ENCODE assay signal across 22 cellular contexts in genomic region chr11:122107566-122107965, GRCh38. TPM values are rescaled to one million over a fixed set of nuclear protein-coding genes. Genes with fewer than 3 reads are reported as not detected.
DNase-seq lines count a peak whose midpoint lies in the region; ATAC-seq and TF ChIP-seq lines count a peak whose summit lies in the region.
"Had no signal": no experiment of that assay in that cellular context is flagged by ENCODE, and none has a peak within 500 bp of the region (broad histone marks: within the 10 kb centered on the region; RNA-seq: fewer than 3 reads in every experiment).

No MANE protein-coding gene starts in this region.

- no peak for TF ChIP-seq CTCF in cardiac muscle cell (IDR thresholded peaks at IDR 0.05; ENCODE audit: low read depth, low read length)
- TF ChIP-seq CTCF in osteoblast (IDR thresholded peaks at IDR 0.05; ENCODE audit: extremely low read depth, low read depth, low read length), result no peak
- TF ChIP-seq CTCF in RWPE1 (conservative IDR thresholded peaks at IDR 0.05; ENCODE audit: low read depth), result no peak
- TF ChIP-seq CTCF in right lobe of liver (IDR thresholded peaks at IDR 0.05), result no peak

- H3K36me3 ChIP-seq in ACC112 (ENCODE audit: insufficient read depth, low read length), result peaks cover 59% of the 10 kb centered on the region
- H3K36me3 ChIP-seq in cardiac muscle cell, result no peaks in the 10 kb centered on the region
- peaks cover 90% of the 10 kb centered on the region for H3K36me3 ChIP-seq in osteoblast (ENCODE audit: insufficient read depth, low read length)
- no peaks in the 10 kb centered on the region for H3K36me3 ChIP-seq in right lobe of liver
- H3K36me3 ChIP-seq: neutrophil, Peyer's patch, prostate gland, stomach, tibial nerve had no signal

- H3K79me2 ChIP-seq in ACC112 (ENCODE audit: control insufficient read depth, insufficient read depth, low read length, unreplicated experiment) (peaks cover 96% of the 10 kb centered on the region), osteoblast (ENCODE audit: insufficient read depth, low read length) (peaks cover 99% of the 10 kb centered on the region)

- no peak for TF ChIP-seq POLR2A in right lobe of liver (IDR thresholded peaks at IDR 0.05)

- CTCF ChIA-PET in RWPE1 (lab: Yijun Ruan, JAX), result interaction anchor here (0.6 kb wide), 1 partner anchor 559 kb away, joined by 3 read pairs; no protein-coding TSS in a partner anchor

- H3K4me3 ChIP-seq in ACC112 (ENCODE audit: low read depth, low read length) (no peak overlapping the region), cardiac muscle cell (no peak overlapping the region), osteoblast (ENCODE audit: insufficient read depth, low read length) (no peak overlapping the region), right lobe of liver (no peak overlapping the region)
- H3K4me3 ChIP-seq: lung, Peyer's patch, prostate gland, stomach, tibial nerve had no signal

- H3K27me3 ChIP-seq in ACC112 (ENCODE audit: insufficient read depth, low read length), result no peaks in the 10 kb centered on the region
- H3K27me3 ChIP-seq in cardiac muscle cell, result no peaks in the 10 kb centered on the region
- H3K27me3 ChIP-seq in osteoblast (ENCODE audit: insufficient read depth, low read length), result no peaks in the 10 kb centered on the region
- no peaks in the 10 kb centered on the region for H3K27me3 ChIP-seq in right lobe of liver
- H3K27me3 ChIP-seq: Peyer's patch, tibial nerve had no signal

- POLR2A ChIA-PET in RWPE1 (lab: Yijun Ruan, JAX; ENCODE audit: low non-redundant PET), result no interaction called here

- H3K9me3 ChIP-seq in cardiac muscle cell (ENCODE audit: low read depth), result no peaks in the 10 kb centered on the region
- no peaks in the 10 kb centered on the region for H3K9me3 ChIP-seq in osteoblast (ENCODE audit: low read depth, low read length)
- no peaks in the 10 kb centered on the region for H3K9me3 ChIP-seq in right lobe of liver
- H3K9me3 ChIP-seq: neutrophil, Peyer's patch, prostate gland, stomach, tibial nerve had no signal

- H2AFZ ChIP-seq in ACC112 (ENCODE audit: low read length, unreplicated experiment) (no peak overlapping the region), osteoblast (ENCODE audit: low read length) (no peak overlapping the region)

- H3K4me1 ChIP-seq in ACC112 (ENCODE audit: control insufficient read depth, insufficient read depth, low read length, unreplicated experiment) (peaks cover 95% of the 10 kb centered on the region), cardiac muscle cell (ENCODE audit: low read depth) (peaks cover 45% of the 10 kb centered on the region), osteoblast (ENCODE audit: insufficient read depth, low read length) (peaks cover 95% of the 10 kb centered on the region), right lobe of liver (no peaks in the 10 kb centered on the region)
- H3K4me1 ChIP-seq: Peyer's patch, prostate gland had no signal

- 61% methylated on average over 3 of the region's 3 CpGs for WGBS in right lobe of liver (ENCODE audit: insufficient coverage, low coverage, low lambda C conversion rate, missing lambda C conversion rate)

- intact Hi-C loops in right lobe of liver (cut with DNase I), result no loop called here

- H4K20me1 ChIP-seq in osteoblast (ENCODE audit: insufficient read depth, low read length), result peaks cover 78% of the 10 kb centered on the region

- no peak overlapping the region for H3K4me2 ChIP-seq in osteoblast (ENCODE audit: insufficient read depth, low read length)

- ATAC-seq in right lobe of liver, result no peak
- ATAC-seq: activated CD8-positive, alpha-beta T cell treated with anti-CD3 and anti-CD28 coated beads for 36 hours had no signal

- DNase-seq in OCI-M1 (lab: John Stamatoyannopoulos, UW) (peak; percentile 24), cardiac muscle cell (ENCODE audit: low read depth in 1 of 2, low spot score in 1 of 2) (peak in 1 of 2 donors; percentile 69), osteoblast (ENCODE audit: insufficient read length, low spot score, missing footprints) (no peak), HPDE6-E6E7 (ENCODE audit: extremely low spot score) (no peak), RWPE1 (ENCODE audit: low spot score) (no peak), right lobe of liver (no peak), NCI-H1436 (lab: John Stamatoyannopoulos, UW) (no peak)
- DNase-seq: activated CD4-positive, alpha-beta T cell treated with anti-CD3 and anti-CD28 coated beads for 1 hour; activated naive CD8-positive, alpha-beta T cell treated with anti-CD3 and anti-CD28 coated beads for 36 hours; CD4-positive, alpha-beta T cell; NCI-H1048; NCI-H1694 treated with DMSO at 0.1 percent for 48 hours; Peyer's patch; stomach had no signal

- H3K27ac ChIP-seq in ACC112 (ENCODE audit: low read depth, low read length) (peak overlapping the region; percentile 90), cardiac muscle cell (peak overlapping the region; percentile 86), osteoblast (ENCODE audit: low read depth, low read length) (peak overlapping the region; percentile 26), RWPE1 (no peak overlapping the region), right lobe of liver (no peak overlapping the region)
- H3K27ac ChIP-seq: neutrophil, Peyer's patch, prostate gland, stomach had no signal

RNA-seq across cellular contexts. Expression of gene BLID, which starts 8.4 kb away (rescaled TPM):
- total RNA-seq in cardiac muscle cell (1.0 and 1.3 TPM in 2 replicates), osteoblast (18.1 and 20.0 TPM in 2 replicates), right lobe of liver (under 1 TPM in 3 of 6 experiments, not detected in 3; 0.24 to 0.93 (median 0.42) TPM)
- polyA plus RNA-seq in cardiac muscle cell, result 1.0 and 1.2 TPM in 2 replicates
- total RNA-seq: activated CD8-positive, alpha-beta T cell treated with anti-CD3 and anti-CD28 coated beads for 36 hours; activated naive CD8-positive, alpha-beta T cell treated with anti-CD3 and anti-CD28 coated beads for 36 hours; CD4-positive, alpha-beta T cell; kidney epithelial cell; Peyer's patch had no signal
- polyA plus RNA-seq: IgD-negative memory B cell, lung, stomach had no signal

Comparison
In these comparisons a context has a peak if more than half of its experiments do, and no peak if none do; other contexts are left out.
1. H3K27ac ChIP-seq: peak in ACC112 (single experiment), cardiac muscle cell (single experiment) and osteoblast (single experiment); none in RWPE1 (single experiment) and right lobe of liver (0 of 3).